Comparison of ENCODE assay signal across 8 cellular contexts in the genomic region with DNA sequence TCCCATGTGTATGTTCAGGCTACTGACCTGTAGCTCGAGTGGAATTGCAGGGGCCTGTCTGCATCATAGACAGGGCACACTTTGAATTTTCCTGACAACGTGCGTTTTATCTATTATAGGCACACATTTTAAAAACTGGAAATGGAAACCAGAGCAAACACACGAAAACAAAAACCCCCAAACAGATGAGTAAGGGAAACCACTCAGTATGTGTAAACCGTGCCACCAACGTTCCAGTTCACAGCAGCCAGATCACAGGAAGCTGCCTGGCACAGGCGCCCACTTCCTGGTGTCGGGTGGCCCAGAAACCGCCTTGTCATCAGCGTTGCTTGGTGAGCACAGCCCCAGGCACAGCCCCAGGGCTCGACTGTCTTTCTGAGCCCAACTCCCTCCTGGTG.
DNase-seq lines count a peak whose midpoint lies in the region; ATAC-seq lines count a peak whose summit lies in the region.

No MANE protein-coding gene starts in this region.

- H3K27me3 ChIP-seq in BLaER1 = no peaks in the 10 kb centered on the region

- peak overlapping the region; percentile 96 for H3K27ac ChIP-seq in BLaER1

- H3K9ac ChIP-seq in BLaER1 = peak overlapping the region; percentile 86

- peaks cover 97% of the 10 kb centered on the region for H3K4me1 ChIP-seq in BLaER1

- ATAC-seq in GM19328 (IDR thresholded peaks at IDR 0.05; ENCODE audit: unreplicated experiment) = peak; percentile 68
- ATAC-seq in HG03354 (IDR thresholded peaks at IDR 0.05; ENCODE audit: poor library complexity, severe bottlenecking, unreplicated experiment) = peak; percentile 91

- H3K4me3 ChIP-seq in BLaER1 = peak overlapping the region; percentile 59

- H4K20me1 ChIP-seq in BLaER1 = no peaks in the 10 kb centered on the region

- H3K9me3 ChIP-seq in BLaER1 = no peaks in the 10 kb centered on the region

- no peaks in the 10 kb centered on the region for H3K36me3 ChIP-seq in BLaER1

- DNase-seq in SIG-M5 treated with dmso at 0.1 percent for 504 hours (lab: John Stamatoyannopoulos, UW; ENCODE audit: unreplicated experiment) (peak; percentile 78), activated gamma-delta T cell (lab: John Stamatoyannopoulos, UW) (peak; percentile 73), iPS-NIHi7 (ENCODE audit: extremely low spot score) (peak; percentile 16), DMS79 treated with DMSO at 0.1 percent for 48 hours (lab: John Stamatoyannopoulos, UW) (no peak)
- DNase-seq in stimulated activated CD8-positive, alpha-beta memory T cell treated with anti-CD3 and anti-CD28 coated beads, Interleukin-12 subunit alpha, Interleukin-12 subunit beta, amount 100 ng/mL, for 1 hour (ENCODE audit: low read depth) = peak; percentile 81

- H3K4me2 ChIP-seq in BLaER1 = peak overlapping the region; percentile 100
